ENCODE assay signal across 1 cellular context in genomic region chr1:145926706-145927072, GRCh38.
TF ChIP-seq lines count a peak whose summit lies in the region.

No MANE protein-coding gene starts in this region.

TF ChIP-seq in SK-N-SH treated with all-trans-retinoic acid at 6 μM for 48 hours, 23 proteins besides CTCF, POLR2A, EP300 and RAD21 (continued from another document):
- no peak for TF ChIP-seq ZFP30 (CRISPR knock-in tag; IDR thresholded peaks at IDR 0.05)
